Comparison of ENCODE assay signal across 9 cellular contexts in the genomic region with DNA sequence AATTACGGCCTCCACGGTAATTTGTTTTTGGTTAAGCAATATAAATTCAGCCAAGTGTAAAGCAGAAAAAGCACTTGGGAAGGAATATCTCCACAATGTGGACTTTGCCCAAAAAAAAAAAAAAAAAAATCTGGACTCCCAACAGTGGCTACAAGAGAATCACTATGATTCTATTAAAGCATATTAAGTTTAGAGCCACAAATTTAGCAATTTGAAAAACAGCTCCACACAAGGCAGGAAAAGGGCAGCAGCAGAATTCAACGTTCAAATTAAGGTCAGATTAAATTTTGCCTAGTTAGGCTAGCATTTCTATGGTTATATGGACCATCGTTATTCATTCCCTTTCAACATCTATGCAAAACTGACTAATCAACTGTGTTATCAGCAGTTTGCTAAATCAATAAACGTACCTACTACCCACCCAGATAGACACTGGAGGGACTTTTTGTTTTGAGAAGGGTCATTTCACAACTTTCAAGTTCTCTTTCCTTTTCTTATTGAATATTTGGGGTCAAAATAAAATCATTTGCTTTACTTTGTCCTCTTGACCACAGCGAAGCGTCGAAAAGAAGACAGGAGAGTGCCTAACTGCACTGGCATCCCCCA. TPM values are rescaled to one million over a fixed set of nuclear protein-coding genes. Genes with fewer than 3 reads are reported as not detected.
DNase-seq lines count a peak whose midpoint lies in the region; ATAC-seq, FAIRE-seq and TF ChIP-seq lines count a peak whose summit lies in the region.
"Had no signal": no experiment of that assay in that cellular context is flagged by ENCODE, and none has a peak within 500 bp of the region (broad histone marks: within the 10 kb centered on the region; RNA-seq: fewer than 3 reads in every experiment).

No MANE protein-coding gene starts in this region.

- peaks cover 40% of the 10 kb centered on the region for H3K36me3 ChIP-seq in K562 (ENCODE audit: control insufficient read depth, insufficient read depth, low read length)
- peaks cover 7% of the 10 kb centered on the region for H3K36me3 ChIP-seq in muscle layer of colon (ENCODE audit: insufficient read depth, low read length)

- FAIRE-seq in K562 (lab: Jason Lieb, UNC) = no peak
- FAIRE-seq: colon had no signal

- no peak for TF ChIP-seq POLR2A in K562 (conservative IDR thresholded peaks at IDR 0.05)

- H3K4me2 ChIP-seq in K562 (ENCODE audit: insufficient read depth, low read length) = peak overlapping the region; percentile 95

- no peak for TF ChIP-seq CTCF in K562 (IDR thresholded peaks at IDR 0.05 in 2 of 3, conservative IDR thresholded peaks at IDR 0.05 in 1 of 3; ENCODE audit: insufficient read depth in 2 of 3, low read depth in 1 of 3, low read length in 3 of 3)

- no peaks in the 10 kb centered on the region for H3K27me3 ChIP-seq in K562 (ENCODE audit: control insufficient read depth in 2 of 2, insufficient read depth in 2 of 2, low read length in 2 of 2)
- no peaks in the 10 kb centered on the region for H3K27me3 ChIP-seq in muscle layer of colon (ENCODE audit: control insufficient read depth in 1 of 2, insufficient read depth in 2 of 2, low read length in 2 of 2)

- ATAC-seq in HG03066 (IDR thresholded peaks at IDR 0.05; ENCODE audit: low read depth, unreplicated experiment) (peak; percentile 0), K562 (no peak), GM19397 (IDR thresholded peaks at IDR 0.05; ENCODE audit: unreplicated experiment) (no peak)

- 0 out of 3 replicates have a peak overlapping the region, but pooled peaks have one; percentile 20 for H3K27ac ChIP-seq in K562 (ENCODE audit: extremely low read depth, low read depth, low read length)
- peak overlapping the region; percentile 100 for H3K27ac ChIP-seq in muscle layer of colon (ENCODE audit: low read depth, low read length)

- H3K4me1 ChIP-seq in K562 (replicated peaks in 1 of 2; ENCODE audit: control insufficient read depth in 2 of 2, insufficient read depth in 2 of 2, low read length in 2 of 2) (peaks cover 8 to 14% of the 10 kb centered on the region in 2 experiments; a peak in 4 of 5 replicates), muscle layer of colon (ENCODE audit: insufficient read depth, low read length) (peaks cover 3% of the 10 kb centered on the region)

- peaks cover 12% of the 10 kb centered on the region for H3K9me3 ChIP-seq in K562 (replicated peaks; ENCODE audit: control insufficient read depth, insufficient read depth, low read depth, low read length)
- H3K9me3 ChIP-seq in muscle layer of colon (ENCODE audit: low read length) = no peaks in the 10 kb centered on the region

- CTCF ChIA-PET in K562 (lab: Yijun Ruan, JAX; ENCODE audit: low intra/inter-chr PET ratio) = no interaction called here

- H3K9me1 ChIP-seq in K562 (ENCODE audit: control insufficient read depth, insufficient read depth, low read length) = no peaks in the 10 kb centered on the region

- no TSS peak for BruUV-seq in K562 (replicated peaks; lab: Mats Ljungman, UMichigan)

- H3K79me2 ChIP-seq in K562 (ENCODE audit: control insufficient read depth, insufficient read depth, low read length) = peaks cover 49% of the 10 kb centered on the region

- intact Hi-C loops in K562 (cut with micrococcal nuclease) = loop anchor here (2.0 to 10.0 kb wide), 2 partner anchors 39 to 791 kb away; a partner anchor contains a TSS

- H3K9ac ChIP-seq in K562 (ENCODE audit: insufficient read depth in 1 of 2, low read depth in 2 of 2, low read length in 2 of 2) (peak overlapping the region; percentile 55 to 100; a peak in 3 of 4 replicates), muscle layer of colon (ENCODE audit: low read length) (no peak overlapping the region)

- no peak for TF ChIP-seq EP300 in K562 (IDR thresholded peaks at IDR 0.05; ENCODE audit: low read length)

- DNase-seq in NCI-H2029 treated with DMSO at 0.1 percent for 48 hours (lab: John Stamatoyannopoulos, UW) (peak; percentile 86), NCI-H2029 (lab: John Stamatoyannopoulos, UW) (no peak), K562 (ENCODE audit: extremely low read depth in 1 of 4, low spot score in 3 of 4) (no peak), NAMALWA (ENCODE audit: low spot score) (no peak), KBM-7 (no peak)

- WGBS in K562 (ENCODE audit: insufficient coverage, low coverage, missing lambda C conversion rate) = 9% methylated on average over 7 of the region's 8 CpGs

- in situ Hi-C loops in K562 (cut with MboI) = no loop called here
- in situ Hi-C loops in KBM-7 (cut with MboI; ENCODE audit: low pct_unique_long_range_greater_than_20kb, low sequenced_read_pairs) = no loop called here

- no peak for TF ChIP-seq RAD21 in K562 (CRISPR knock-in tag; conservative IDR thresholded peaks at IDR 0.05 in 1 of 2, IDR thresholded peaks at IDR 0.05 in 1 of 2)

- POLR2A ChIA-PET in K562 (lab: Yijun Ruan, JAX) = interaction anchor here (0.8 to 1.6 kb wide), 4 partner anchors 13 to 39 kb away, joined by 3 to 5 read pairs (median 3); a partner anchor contains a TSS

- H4K20me1 ChIP-seq in K562 (replicated peaks; ENCODE audit: control insufficient read depth, insufficient read depth, low read length) = no peaks in the 10 kb centered on the region

- H3K4me3 ChIP-seq in K562 (peak overlapping the region; percentile 75), muscle layer of colon (ENCODE audit: low read depth in 1 of 2, low read length in 2 of 2) (peak overlapping the region; percentile 95 to 99)

- 0 out of 2 replicates have a peak overlapping the region, but pooled peaks have one; percentile 10 for H2AFZ ChIP-seq in K562 (ENCODE audit: low read depth, low read length)

TF ChIP-seq in K562, 482 proteins besides CTCF, POLR2A, EP300 and RAD21:
- TF ChIP-seq ZNF431 (CRISPR knock-in tag; IDR thresholded peaks at IDR 0.05) = 0 out of 2 replicates have a peak, but pooled peaks have one; percentile 8
- TF ChIP-seq ZNF217 (CRISPR knock-in tag; IDR thresholded peaks at IDR 0.05) = no peak
- TF ChIP-seq, protein P1, sequence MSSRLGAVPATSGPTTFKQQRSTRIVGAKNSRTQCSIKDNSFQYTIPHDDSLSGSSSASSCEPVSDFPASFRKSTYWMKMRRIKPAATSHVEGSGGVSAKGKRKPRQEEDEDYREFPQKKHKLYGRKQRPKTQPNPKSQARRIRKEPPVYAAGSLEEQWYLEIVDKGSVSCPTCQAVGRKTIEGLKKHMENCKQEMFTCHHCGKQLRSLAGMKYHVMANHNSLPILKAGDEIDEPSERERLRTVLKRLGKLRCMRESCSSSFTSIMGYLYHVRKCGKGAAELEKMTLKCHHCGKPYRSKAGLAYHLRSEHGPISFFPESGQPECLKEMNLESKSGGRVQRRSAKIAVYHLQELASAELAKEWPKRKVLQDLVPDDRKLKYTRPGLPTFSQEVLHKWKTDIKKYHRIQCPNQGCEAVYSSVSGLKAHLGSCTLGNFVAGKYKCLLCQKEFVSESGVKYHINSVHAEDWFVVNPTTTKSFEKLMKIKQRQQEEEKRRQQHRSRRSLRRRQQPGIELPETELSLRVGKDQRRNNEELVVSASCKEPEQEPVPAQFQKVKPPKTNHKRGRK (tag; IDR thresholded peaks at IDR 0.05) = peak; percentile 8; the same call in 1 of the 2 replicates
- TF ChIP-seq NONO (IDR thresholded peaks at IDR 0.05; ENCODE audit: low read depth in 2 of 2, low read length in 1 of 2) = no peak
- 0 out of 2 replicates have a peak, but pooled peaks have one; percentile 3 for TF ChIP-seq SP1 (CRISPR knock-in tag; IDR thresholded peaks at IDR 0.05)

RNA-seq across cellular contexts. Expression of a gene that starts 1.0 kb away (rescaled TPM):
- total RNA-seq in K562 (2011; cell fraction: chromatin; rRNA removed; ENCODE audit: low replicate concordance) = 53.3 and 93.6 TPM in 2 replicates
- 21.1 and 21.2 TPM in 2 replicates for total RNA-seq in K562 (2011; cell fraction: nucleolus; rRNA removed)
- 36.7 and 42.6 TPM in 2 replicates for total RNA-seq in K562 (2011; cell fraction: nucleoplasm; rRNA removed)
- total RNA-seq in K562 (2014; rRNA removed) (8.2 and 8.6 TPM in 2 replicates), K562 (2014; rRNA removed; fragmentation: Illumina TruSeq; extraction: Trizol) (16.7 and 18.2 TPM in 2 replicates), K562 (2015; rRNA removed; fragmentation: Illumina TruSeq; extraction: Trizol) (13.7 and 16.3 TPM in 2 replicates), K562 (2021) (13.1 and 16.7 TPM in 2 replicates)
- polyA plus RNA-seq in K562 (2011; rRNA removed) (9.9 and 13.1 TPM in 2 replicates), K562 (2014; fragmentation: Illumina TruSeq; extraction: Trizol) (10.3 and 11.6 TPM in 2 replicates), K562 (2014; fragmentation: Nextera tagmentation; extraction: Ambion mirVana) (1 to 10 TPM; 4.8 to 5.8 TPM), K562 (2014; rRNA removed) (9.1 and 10.7 TPM in 2 replicates)
- 2.1 and 4.2 TPM in 2 replicates for polyA plus RNA-seq in K562 (2011; cell fraction: cytosol; rRNA removed)
- 20.1 and 22.3 TPM in 2 replicates for polyA plus RNA-seq in K562 (2011; cell fraction: nucleus; rRNA removed)
- 8.9 and 10.5 TPM in 2 replicates for polyA plus RNA-seq in K562 (2012)
- polyA minus RNA-seq in K562 (2011; rRNA and poly(A)+ RNA removed) = 29.3 and 32.8 TPM in 2 replicates
- 8.1 and 10.8 TPM in 2 replicates for polyA minus RNA-seq in K562 (2011; cell fraction: cytosol; rRNA and poly(A)+ RNA removed)
- polyA minus RNA-seq in K562 (2011; cell fraction: nucleus; rRNA and poly(A)+ RNA removed) = 27.1 and 35.7 TPM in 2 replicates

RNA-seq across cellular contexts. Expression of a gene that starts 40.0 kb away (rescaled TPM):
- 12.1 and 19.2 TPM in 2 replicates for total RNA-seq in K562 (2011; cell fraction: chromatin; rRNA removed; ENCODE audit: low replicate concordance)
- total RNA-seq in K562 (2011; cell fraction: nucleolus; rRNA removed) = 6.8 and 7.5 TPM in 2 replicates
- total RNA-seq in K562 (2011; cell fraction: nucleoplasm; rRNA removed) = 8.8 and 12.4 TPM in 2 replicates
- total RNA-seq in K562 (2014; rRNA removed) = 31.8 and 34.6 TPM in 2 replicates
- 45.3 and 49.5 TPM in 2 replicates for total RNA-seq in K562 (2014; rRNA removed; fragmentation: Illumina TruSeq; extraction: Trizol)
- 28.8 and 31.5 TPM in 2 replicates for total RNA-seq in K562 (2015; rRNA removed; fragmentation: Illumina TruSeq; extraction: Trizol)
- 42.4 and 49.4 TPM in 2 replicates for total RNA-seq in K562 (2021)
- 26.8 and 37.0 TPM in 2 replicates for polyA plus RNA-seq in K562 (2011; rRNA removed)
- 9.0 and 9.9 TPM in 2 replicates for polyA plus RNA-seq in K562 (2011; cell fraction: cytosol; rRNA removed)
- 7.4 and 10.5 TPM in 2 replicates for polyA plus RNA-seq in K562 (2011; cell fraction: nucleus; rRNA removed)
- 24.5 and 25.5 TPM in 2 replicates for polyA plus RNA-seq in K562 (2012)
- polyA plus RNA-seq in K562 (2014; fragmentation: Illumina TruSeq; extraction: Trizol) = 35.0 and 36.2 TPM in 2 replicates
- polyA plus RNA-seq in K562 (2014; fragmentation: Nextera tagmentation; extraction: Ambion mirVana) = 10 to 100 TPM; 32.1 to 34.8 TPM
- 33.2 and 34.5 TPM in 2 replicates for polyA plus RNA-seq in K562 (2014; rRNA removed)
- 23.1 and 25.9 TPM in 2 replicates for polyA minus RNA-seq in K562 (2011; rRNA and poly(A)+ RNA removed)
- polyA minus RNA-seq in K562 (2011; cell fraction: cytosol; rRNA and poly(A)+ RNA removed) = 7.7 and 13.6 TPM in 2 replicates
- 13.7 and 21.2 TPM in 2 replicates for polyA minus RNA-seq in K562 (2011; cell fraction: nucleus; rRNA and poly(A)+ RNA removed)
